11 cellular contexts compared by ENCODE assay signal in genomic region chr9:110065527-110065926, GRCh38.
A peak's percentile ranks its signal among the peaks of the same experiment; 100 is the strongest.
DNase-seq lines count a peak whose midpoint lies in the region; ATAC-seq and TF ChIP-seq lines count a peak whose summit lies in the region.
"Had no signal": no experiment of that assay in that cellular context is flagged by ENCODE, and none has a peak within 500 bp of the region (broad histone marks: within the 10 kb centered on the region; RNA-seq: fewer than 3 reads in every experiment).

No MANE protein-coding gene starts in this region.

- POLR2A ChIA-PET in activated B cell treated with CpG ODN at 0.5 μM for 24 hours (lab: Charles Lee), result interaction anchor here (0.7 kb wide), 1 partner anchor 44 kb away, joined by 3 read pairs; no protein-coding TSS in a partner anchor

- no peak overlapping the region for H3K4me3 ChIP-seq in left ventricle myocardium inferior
- H3K4me3 ChIP-seq in upper lobe of left lung, result no peak overlapping the region
- H3K4me3 ChIP-seq: Peyer's patch had no signal

- no peak for TF ChIP-seq POLR2A in upper lobe of left lung (IDR thresholded peaks at IDR 0.05)

- H3K27ac Mint-ChIP-seq in activated B cell treated with CpG ODN at 0.5 μM for 24 hours, result peak overlapping the region; percentile 25
- H3K27ac Mint-ChIP-seq: H9 had no signal

- peaks cover 80% of the 10 kb centered on the region for H3K4me1 Mint-ChIP-seq in activated B cell treated with CpG ODN at 0.5 μM for 24 hours

- H3K27me3 Mint-ChIP-seq in activated B cell treated with CpG ODN at 0.5 μM for 24 hours, result no peaks in the 10 kb centered on the region

- H3K27ac ChIP-seq in left ventricle myocardium inferior (replicated peaks), result peak overlapping the region; percentile 74
- H3K27ac ChIP-seq in upper lobe of left lung, result peak overlapping the region in 3 of 4 donors; percentile 19 to 65 (median 64)

- no peak for TF ChIP-seq EP300 in upper lobe of left lung (IDR thresholded peaks at IDR 0.05)

- CTCF ChIA-PET in activated B cell treated with CpG ODN at 0.5 μM for 24 hours (lab: Charles Lee), result interaction anchor here (2.0 kb wide), 1 partner anchor 163 kb away, joined by 7 read pairs; no protein-coding TSS in a partner anchor

- WGBS in upper lobe of left lung, 2 donors, result 45 to 49% methylated on average over 2 of the region's 2 CpGs

- H3K4me1 ChIP-seq in left ventricle myocardium inferior (peaks cover 75% of the 10 kb centered on the region), upper lobe of left lung (peaks cover 44 to 66% (median 48%) of the 10 kb centered on the region in 4 donors)

- DNase-seq in left ventricle myocardium inferior, result no peak
- DNase-seq in Right ventricle myocardium inferior (ENCODE audit: missing footprints), result no peak
- DNase-seq in activated B cell treated with CpG ODN at 0.5 μM for 24 hours, result no peak
- DNase-seq in upper lobe of left lung, result no peak
- no peak for DNase-seq in kidney tubule cell (ENCODE audit: low spot score)
- DNase-seq in activated effector memory CD4-positive, alpha-beta T cell treated with Interleukin-2 at 50 U/mL for 16 hours, result no peak
- no peak for DNase-seq in DMS53 treated with DMSO at 0.1 percent for 48 hours (lab: John Stamatoyannopoulos, UW; ENCODE audit: unreplicated experiment)
- DNase-seq: H9, hypothalamus, Peyer's patch had no signal

- peak overlapping the region; percentile 3 for H3K4me3 Mint-ChIP-seq in activated B cell treated with CpG ODN at 0.5 μM for 24 hours
- H3K4me3 Mint-ChIP-seq: H9 had no signal

- no peaks in the 10 kb centered on the region for H3K27me3 ChIP-seq in left ventricle myocardium inferior (ENCODE audit: low read depth)
- H3K27me3 ChIP-seq in upper lobe of left lung, result no peaks in the 10 kb centered on the region
- H3K27me3 ChIP-seq: Peyer's patch had no signal

- intact Hi-C loops in left ventricle myocardium inferior (cut with micrococcal nuclease), result no loop called here
- intact Hi-C loops in Right ventricle myocardium inferior (cut with DNase I), result loop anchor here (5.0 to 10.0 kb wide), 3 partner anchors 62 to 491 kb away; no protein-coding TSS in a partner anchor
- intact Hi-C loops in activated B cell treated with CpG ODN at 0.5 μM for 24 hours (cut with micrococcal nuclease), result loop anchor here (2.0 kb wide), 1 partner anchor 15 kb away; no protein-coding TSS in a partner anchor

- H3K36me3 ChIP-seq in left ventricle myocardium inferior (no peaks in the 10 kb centered on the region), upper lobe of left lung (peaks cover 0 to under 1% (median 0%) of the 10 kb centered on the region in 4 donors)
- H3K36me3 ChIP-seq: Peyer's patch had no signal

- ATAC-seq in Right ventricle myocardium inferior (no peak), HG03159 (IDR thresholded peaks at IDR 0.05; ENCODE audit: unreplicated experiment) (peak; percentile 80), activated B cell treated with CpG ODN at 0.5 μM for 24 hours (ENCODE audit: low read depth) (no peak), upper lobe of left lung (ENCODE audit: low FRiP score in 2 of 2) (peak in 1 of 2 donors; percentile 58)

- no peaks in the 10 kb centered on the region for H3K9me3 Mint-ChIP-seq in activated B cell treated with CpG ODN at 0.5 μM for 24 hours
- H3K9me3 Mint-ChIP-seq: H9 had no signal

- peaks cover 67% of the 10 kb centered on the region for H3K36me3 Mint-ChIP-seq in activated B cell treated with CpG ODN at 0.5 μM for 24 hours (ENCODE audit: low read depth)

- TF ChIP-seq CTCF in left ventricle myocardium inferior (IDR thresholded peaks at IDR 0.05; ENCODE audit: borderline replicate concordance) (no peak), activated B cell treated with CpG ODN at 0.5 μM for 24 hours (IDR thresholded peaks at IDR 0.05) (no peak), upper lobe of left lung (IDR thresholded peaks at IDR 0.05) (no peak)

- H3K9me3 ChIP-seq in left ventricle myocardium inferior (replicated peaks) (no peaks in the 10 kb centered on the region), upper lobe of left lung (no peaks in the 10 kb centered on the region)
- H3K9me3 ChIP-seq: Peyer's patch had no signal
